17 cellular contexts compared by ENCODE assay signal in genomic region chr10:1374501-1374900, GRCh38.
DNase-seq lines count a peak whose midpoint lies in the region; ATAC-seq and TF ChIP-seq lines count a peak whose summit lies in the region.
"Had no signal": no experiment of that assay in that cellular context is flagged by ENCODE, and none has a peak within 500 bp of the region (broad histone marks: within the 10 kb centered on the region; RNA-seq: fewer than 3 reads in every experiment).

No MANE protein-coding gene starts in this region.

- H3K27me3 ChIP-seq in heart right ventricle (peaks cover 0 to 52% (median 20%) of the 10 kb centered on the region in 7 donors), colonic mucosa (no peaks in the 10 kb centered on the region), upper lobe of right lung (peaks cover 30% of the 10 kb centered on the region)
- H3K27me3 ChIP-seq: SJSA1 had no signal

- no peak overlapping the region for H3K9ac ChIP-seq in colonic mucosa (ENCODE audit: low read depth in 2 of 2, low read length in 2 of 2)

- intact Hi-C loops in cardiac septum (cut with DNase I), result no loop called here
- intact Hi-C loops in heart right ventricle (cut with DNase I), result no loop called here
- intact Hi-C loops in colonic mucosa (cut with DNase I), result no loop called here
- intact Hi-C loops in upper lobe of right lung (cut with DNase I), result no loop called here

- TF ChIP-seq CTCF in heart right ventricle (IDR thresholded peaks at IDR 0.05) (no peak), colonic mucosa (IDR thresholded peaks at IDR 0.05) (no peak), upper lobe of right lung (IDR thresholded peaks at IDR 0.05) (no peak)

- 84 to 86% methylated on average over 26 of the region's 26 CpGs for WGBS in heart right ventricle, 2 donors

- H3K27ac ChIP-seq in heart right ventricle, result no peak overlapping the region
- no peak overlapping the region for H3K27ac ChIP-seq in colonic mucosa
- no peak overlapping the region for H3K27ac ChIP-seq in upper lobe of right lung
- H3K27ac ChIP-seq: HL-60, SJSA1 had no signal

- H3K9me3 ChIP-seq in heart right ventricle, result no peaks in the 10 kb centered on the region
- no peaks in the 10 kb centered on the region for H3K9me3 ChIP-seq in colonic mucosa
- no peaks in the 10 kb centered on the region for H3K9me3 ChIP-seq in upper lobe of right lung
- H3K9me3 ChIP-seq: Caco-2, SJSA1 had no signal

- no peak overlapping the region for H3K4me3 ChIP-seq in heart right ventricle
- H3K4me3 ChIP-seq in colonic mucosa, result no peak overlapping the region
- H3K4me3 ChIP-seq in upper lobe of right lung, result no peak overlapping the region
- H3K4me3 ChIP-seq: SJSA1 had no signal

- ATAC-seq in heart right ventricle (no peak), upper lobe of right lung (peak; percentile 13), GM19455 (IDR thresholded peaks at IDR 0.05; ENCODE audit: unreplicated experiment) (no peak)
- ATAC-seq: HCT116, PC-3 had no signal

- H3K4me1 ChIP-seq in heart right ventricle (no peaks in the 10 kb centered on the region), colonic mucosa (no peaks in the 10 kb centered on the region), upper lobe of right lung (no peaks in the 10 kb centered on the region)
- H3K4me1 ChIP-seq: SJSA1 had no signal

- DNase-seq in cardiac septum (ENCODE audit: low spot score), result peak; percentile 29
- DNase-seq in heart right ventricle, result no peak
- DNase-seq in colonic mucosa, result peak; percentile 12
- peak; percentile 2 for DNase-seq in mucosa of gallbladder (ENCODE audit: low spot score)
- no peak for DNase-seq in upper lobe of right lung
- no peak for DNase-seq in HPDE6-E6E7 (ENCODE audit: extremely low spot score)
- DNase-seq in activated CD4-positive, alpha-beta T cell treated with anti-CD3 and anti-CD28 coated beads for 48 hours, result no peak
- DNase-seq: Caco-2; CD4-positive, CD25-positive, alpha-beta regulatory T cell; NCI-H187 treated with DMSO at 0.1 percent for 48 hours; NCI-H2171; NCI-H774; PC-3 had no signal

- H3K36me3 ChIP-seq in heart right ventricle (no peaks in the 10 kb centered on the region), colonic mucosa (no peaks in the 10 kb centered on the region), upper lobe of right lung (no peaks in the 10 kb centered on the region)
- H3K36me3 ChIP-seq: SJSA1 had no signal

Comparison
In these comparisons a context has a peak if more than half of its experiments do, and no peak if none do; other contexts are left out.
1. DNase-seq: peak in cardiac septum (single experiment), colonic mucosa (single experiment) and mucosa of gallbladder (single experiment); none in heart right ventricle (0 of 2), upper lobe of right lung (single experiment), HPDE6-E6E7 (single experiment) and activated CD4-positive, alpha-beta T cell treated with anti-CD3 and anti-CD28 coated beads for 48 hours (single experiment).